Comparison of ENCODE assay signal across 10 cellular contexts in genomic region chr21:46080171-46081021, GRCh38. TPM values are rescaled to one million over a fixed set of nuclear protein-coding genes. Genes with fewer than 3 reads are reported as not detected.
DNase-seq lines count a peak whose midpoint lies in the region; ATAC-seq lines count a peak whose summit lies in the region.
"Had no signal": no experiment of that assay in that cellular context is flagged by ENCODE, and none has a peak within 500 bp of the region (broad histone marks: within the 10 kb centered on the region; RNA-seq: fewer than 3 reads in every experiment).

No MANE protein-coding gene starts in this region.

- no peak overlapping the region for H3K4me3 Mint-ChIP-seq in activated T-helper 2 cell treated with anti-CD3 and anti-CD28 coated beads, Interferon-gamma antibody, Interleukin-2, Interleukin-4, amounts not matched to agents 10 μg/mL and 5 μg/mL and 100 μg/mL, durations not matched to agents 14 hours and 24 hours and 36 hours (ENCODE audit: low read depth)
- H3K4me3 Mint-ChIP-seq: stimulated activated naive CD8-positive, alpha-beta T cell treated with anti-CD3 and anti-CD28 coated beads, Interleukin-15, Interleukin-2, amounts not matched to agents 100 ng/mL and 50 ng/mL, for 24 hours had no signal

- H3K36me3 Mint-ChIP-seq in activated T-helper 2 cell treated with anti-CD3 and anti-CD28 coated beads, Interferon-gamma antibody, Interleukin-2, Interleukin-4, amounts not matched to agents 10 μg/mL and 5 μg/mL and 100 μg/mL, durations not matched to agents 14 hours and 24 hours and 36 hours (ENCODE audit: low read depth), result no peaks in the 10 kb centered on the region

- H3K27me3 Mint-ChIP-seq in activated T-helper 2 cell treated with anti-CD3 and anti-CD28 coated beads, Interferon-gamma antibody, Interleukin-2, Interleukin-4, amounts not matched to agents 10 μg/mL and 5 μg/mL and 100 μg/mL, durations not matched to agents 14 hours and 24 hours and 36 hours (ENCODE audit: low read depth), result peaks cover 3% of the 10 kb centered on the region

- DNase-seq in G401 (ENCODE audit: low spot score) (peak; percentile 2), hypothalamus (lab: John Stamatoyannopoulos, UW) (peak in 27 of 51 donors; percentile 9 to 73 (median 46)), sciatic nerve (ENCODE audit: low spot score) (no peak), NCI-H2029 (lab: John Stamatoyannopoulos, UW) (no peak), NCI-H1436 treated with DMSO at 0.1 percent for 48 hours (lab: John Stamatoyannopoulos, UW) (no peak), occipital lobe (lab: John Stamatoyannopoulos, UW) (no peak)
- DNase-seq in activated T-helper 2 cell treated with anti-CD3 and anti-CD28 coated beads, Interferon-gamma antibody, Interleukin-2, Interleukin-4, amounts not matched to agents 10 μg/mL and 5 μg/mL and 100 μg/mL, durations not matched to agents 14 hours and 24 hours and 36 hours (ENCODE audit: low spot score), result peak; percentile 7
- DNase-seq: NCI-H1105 treated with DMSO at 0.1 percent for 48 hours had no signal

- no peak overlapping the region for H3K27ac Mint-ChIP-seq in activated T-helper 2 cell treated with anti-CD3 and anti-CD28 coated beads, Interferon-gamma antibody, Interleukin-2, Interleukin-4, amounts not matched to agents 10 μg/mL and 5 μg/mL and 100 μg/mL, durations not matched to agents 14 hours and 24 hours and 36 hours
- H3K27ac Mint-ChIP-seq: stimulated activated naive CD8-positive, alpha-beta T cell treated with anti-CD3 and anti-CD28 coated beads, Interleukin-15, Interleukin-2, amounts not matched to agents 100 ng/mL and 50 ng/mL, for 24 hours had no signal

- H3K4me1 Mint-ChIP-seq in activated T-helper 2 cell treated with anti-CD3 and anti-CD28 coated beads, Interferon-gamma antibody, Interleukin-2, Interleukin-4, amounts not matched to agents 10 μg/mL and 5 μg/mL and 100 μg/mL, durations not matched to agents 14 hours and 24 hours and 36 hours (ENCODE audit: low read depth), result no peaks in the 10 kb centered on the region

- in situ Hi-C loops in G401 (cut with HindIII; ENCODE audit: low sequenced_read_pairs), result no loop called here

- no peaks in the 10 kb centered on the region for H3K9me3 Mint-ChIP-seq in activated T-helper 2 cell treated with anti-CD3 and anti-CD28 coated beads, Interferon-gamma antibody, Interleukin-2, Interleukin-4, amounts not matched to agents 10 μg/mL and 5 μg/mL and 100 μg/mL, durations not matched to agents 14 hours and 24 hours and 36 hours
- H3K9me3 Mint-ChIP-seq: stimulated activated naive CD8-positive, alpha-beta T cell treated with anti-CD3 and anti-CD28 coated beads, Interleukin-15, Interleukin-2, amounts not matched to agents 100 ng/mL and 50 ng/mL, for 24 hours had no signal

- ATAC-seq in sciatic nerve, result peak; percentile 8
- no peak for ATAC-seq in HG03378 (IDR thresholded peaks at IDR 0.05; ENCODE audit: unreplicated experiment)

- intact Hi-C loops in activated T-helper 2 cell treated with anti-CD3 and anti-CD28 coated beads, Interferon-gamma antibody, Interleukin-2, Interleukin-4, amounts not matched to agents 10 μg/mL and 5 μg/mL and 100 μg/mL, durations not matched to agents 14 hours and 24 hours and 36 hours (cut with micrococcal nuclease), result no loop called here
- intact Hi-C loops in sciatic nerve (cut with DNase I), result no loop called here

RNA-seq across cellular contexts. Expression of gene COL6A2, which starts 17.5 kb away (rescaled TPM):
- total RNA-seq in G401 (2014; rRNA removed; shearing (Covaris generic)), result 69.1 and 79.2 TPM in 2 replicates
- total RNA-seq in activated T-helper 2 cell treated with anti-CD3 and anti-CD28 coated beads, Interferon-gamma antibody, Interleukin-2, Interleukin-4, amounts not matched to agents 10 μg/mL and 5 μg/mL and 100 μg/mL, durations not matched to agents 14 hours and 24 hours and 36 hours, result 2.2 TPM in 2 replicates
- total RNA-seq in sciatic nerve, result 397 TPM
- 37.1 TPM for total RNA-seq in occipital lobe

Comparison
In these comparisons a context has a peak if more than half of its experiments do, and no peak if none do; other contexts are left out.
1. DNase-seq: peak in G401 (single experiment), activated T-helper 2 cell treated with anti-CD3 and anti-CD28 coated beads, Interferon-gamma antibody, Interleukin-2, Interleukin-4, amounts not matched to agents 10 μg/mL and 5 μg/mL and 100 μg/mL, durations not matched to agents 14 hours and 24 hours and 36 hours (single experiment) and hypothalamus (27 of 51); none in sciatic nerve (single experiment), NCI-H2029 (single experiment), NCI-H1436 treated with DMSO at 0.1 percent for 48 hours (single experiment) and occipital lobe (single experiment).
2. RNA of gene COL6A2, which starts 17.5 kb away (total RNA-seq): 397 TPM in sciatic nerve (single experiment), 69.1 to 79.2 TPM in G401 and 37.1 TPM in occipital lobe (single experiment); 2.2 TPM in activated T-helper 2 cell treated with anti-CD3 and anti-CD28 coated beads, Interferon-gamma antibody, Interleukin-2, Interleukin-4, amounts not matched to agents 10 μg/mL and 5 μg/mL and 100 μg/mL, durations not matched to agents 14 hours and 24 hours and 36 hours; every median in the first group is over 10 times any median in the second.